In genomic region chr10:110209399-110209925, GRCh38 we compare ENCODE assay signal across 8 cellular contexts. TPM values are rescaled to one million over a fixed set of nuclear protein-coding genes. Genes with fewer than 3 reads are reported as not detected.
DNase-seq lines count a peak whose midpoint lies in the region; ATAC-seq, FAIRE-seq and TF ChIP-seq lines count a peak whose summit lies in the region.

No MANE protein-coding gene starts in this region.

- peak overlapping the region; percentile 78 for H2AFZ ChIP-seq in K562 (ENCODE audit: low read depth, low read length)

- TF ChIP-seq EP300 in K562 (IDR thresholded peaks at IDR 0.05; ENCODE audit: low read length), result no peak

- TF ChIP-seq CTCF in K562 (IDR thresholded peaks at IDR 0.05 in 2 of 3, conservative IDR thresholded peaks at IDR 0.05 in 1 of 3; ENCODE audit: insufficient read depth in 2 of 3, low read depth in 1 of 3, low read length in 3 of 3), result no peak
- no peak for TF ChIP-seq CTCF in retinal pigment epithelial cell (conservative IDR thresholded peaks at IDR 0.05; ENCODE audit: low read depth, low read length)

- no peaks in the 10 kb centered on the region for H3K9me1 ChIP-seq in K562 (ENCODE audit: control insufficient read depth, insufficient read depth, low read length)

- TF ChIP-seq POLR2A in K562 (conservative IDR thresholded peaks at IDR 0.05), result no peak

- POLR2A ChIA-PET in K562 (lab: Yijun Ruan, JAX), result interaction anchor here (0.5 to 4.4 kb wide), 6 partner anchors 11 to 95 kb away, joined by 3 to 61 read pairs (median 4); no protein-coding TSS in a partner anchor

- peak in 11 of 14 donors; percentile 59 to 84 (median 74) for DNase-seq in C1 segment of cervical spinal cord (lab: John Stamatoyannopoulos, UW)
- peak; percentile 46 for DNase-seq in HPDE6-E6E7 (ENCODE audit: extremely low spot score)
- DNase-seq in SW480 (ENCODE audit: low spot score), result peak; percentile 77
- peak in 3 of 4 experiments; percentile 13 to 59 (median 26) for DNase-seq in K562 (ENCODE audit: extremely low read depth in 1 of 4, low spot score in 3 of 4)
- DNase-seq in iPS DF 6.9 (ENCODE audit: low read depth, low spot score), result no peak
- no peak for DNase-seq in retinal pigment epithelial cell (ENCODE audit: low read depth)
- DNase-seq in HT-29 (ENCODE audit: low spot score), result no peak

- no peaks in the 10 kb centered on the region for H3K27me3 ChIP-seq in K562 (ENCODE audit: control insufficient read depth in 2 of 2, insufficient read depth in 2 of 2, low read length in 2 of 2)
- peaks cover 16% of the 10 kb centered on the region for H3K27me3 ChIP-seq in iPS DF 6.9 (ENCODE audit: control insufficient read depth, insufficient read depth, low read length)

- H3K27ac ChIP-seq in K562 (ENCODE audit: extremely low read depth, low read depth, low read length) (peak overlapping the region; percentile 87), iPS DF 6.9 (ENCODE audit: low read length) (no peak overlapping the region)

- TSS peak; percentile 61 for BruUV-seq in K562 (replicated peaks; lab: Mats Ljungman, UMichigan)

- in situ Hi-C loops in K562 (cut with MboI), result no loop called here

- peaks cover 56% of the 10 kb centered on the region for H3K79me2 ChIP-seq in K562 (ENCODE audit: control insufficient read depth, insufficient read depth, low read length)

- peak; percentile 1; the same call in 1 of the 3 replicates for ATAC-seq in K562
- ATAC-seq in HG03342 (IDR thresholded peaks at IDR 0.05; ENCODE audit: unreplicated experiment), result no peak

- H3K4me1 ChIP-seq in K562 (replicated peaks in 1 of 2; ENCODE audit: control insufficient read depth in 2 of 2, insufficient read depth in 2 of 2, low read length in 2 of 2) (peaks cover 25 to 35% of the 10 kb centered on the region in 2 experiments; a peak in 4 of 5 replicates), iPS DF 6.9 (ENCODE audit: control insufficient read depth, insufficient read depth, low read length) (peaks cover 4% of the 10 kb centered on the region; the same call in 1 of the 2 replicates)

- peak overlapping the region; percentile 73 to 92 for H3K9ac ChIP-seq in K562 (ENCODE audit: insufficient read depth in 1 of 2, low read depth in 2 of 2, low read length in 2 of 2)

- TF ChIP-seq RAD21 in K562 (CRISPR knock-in tag; conservative IDR thresholded peaks at IDR 0.05 in 1 of 2, IDR thresholded peaks at IDR 0.05 in 1 of 2), result no peak

- H3K4me3 ChIP-seq in K562, result peak overlapping the region; percentile 59
- peak overlapping the region; percentile 95; the same call in 1 of the 2 replicates for H3K4me3 ChIP-seq in iPS DF 6.9 (ENCODE audit: low read length)
- H3K4me3 ChIP-seq in retinal pigment epithelial cell (ENCODE audit: low read length), result peak overlapping the region; percentile 64

- no peaks in the 10 kb centered on the region for H3K9me3 ChIP-seq in K562 (replicated peaks; ENCODE audit: control insufficient read depth, insufficient read depth, low read depth, low read length)
- no peaks in the 10 kb centered on the region for H3K9me3 ChIP-seq in iPS DF 6.9 (ENCODE audit: control insufficient read depth, insufficient read depth, low read length)

- H4K20me1 ChIP-seq in K562 (replicated peaks; ENCODE audit: control insufficient read depth, insufficient read depth, low read length), result no peaks in the 10 kb centered on the region

- CTCF ChIA-PET in K562 (lab: Yijun Ruan, JAX; ENCODE audit: low intra/inter-chr PET ratio), result no interaction called here

- no peaks in the 10 kb centered on the region for H3K36me3 ChIP-seq in K562 (ENCODE audit: control insufficient read depth, insufficient read depth, low read length)
- no peaks in the 10 kb centered on the region for H3K36me3 ChIP-seq in iPS DF 6.9 (ENCODE audit: control insufficient read depth, insufficient read depth, low read length)

- peak overlapping the region; percentile 98 for H3K4me2 ChIP-seq in K562 (ENCODE audit: insufficient read depth, low read length)

- WGBS in K562 (ENCODE audit: insufficient coverage, low coverage, missing lambda C conversion rate), result 1% methylated on average over 21 of the region's 24 CpGs
- WGBS in iPS DF 6.9 (ENCODE audit: insufficient coverage, insufficient read length), result no CpG with 5 or more reads among the region's 24 CpGs

- intact Hi-C loops in K562 (cut with micrococcal nuclease), result loop anchor here (1.0 to 10.0 kb wide), 4 partner anchors 17 to 205 kb away; partner anchors contain the start of gene ADD3

- FAIRE-seq in K562 (lab: Jason Lieb, UNC), result no peak

TF ChIP-seq in K562, 482 proteins besides CTCF, POLR2A, EP300 and RAD21 (continues in another document):
- TF ChIP-seq BRD4 (IDR thresholded peaks at IDR 0.05) (no peak), TCF15 (CRISPR knock-in tag; IDR thresholded peaks at IDR 0.05) (no peak), POLR2AphosphoS5 (IDR thresholded peaks at IDR 0.05; ENCODE audit: control insufficient read depth, insufficient read depth, low read depth, low read length) (no peak), ZNF77 (CRISPR knock-in tag; IDR thresholded peaks at IDR 0.05) (no peak), ETV6 (IDR thresholded peaks at IDR 0.05; ENCODE audit: borderline replicate concordance in 1 of 2, low read depth in 2 of 2, low read length in 1 of 2) (no peak), ETV6 (CRISPR knock-in tag; IDR thresholded peaks at IDR 0.05; ENCODE audit: borderline replicate concordance) (no peak), GTF2B (IDR thresholded peaks at IDR 0.05; ENCODE audit: extremely low read depth, insufficient read length) (no peak), DPF2 (IDR thresholded peaks at IDR 0.05) (peak; percentile 33; the same call in 1 of the 2 replicates), ZNF263 (CRISPR knock-in tag; IDR thresholded peaks at IDR 0.05; ENCODE audit: borderline replicate concordance) (peak; percentile 33; the same call in 1 of the 2 replicates), CUX1 (CRISPR knock-in tag; IDR thresholded peaks at IDR 0.05) (no peak)

RNA-seq across cellular contexts. Expression of gene MXI1, which starts 2.1 kb away (rescaled TPM):
- 6.0 and 16.1 TPM in 2 replicates for total RNA-seq in K562 (2011; cell fraction: chromatin; rRNA removed; ENCODE audit: low replicate concordance)
- 4.0 and 5.7 TPM in 2 replicates for total RNA-seq in K562 (2011; cell fraction: nucleolus; rRNA removed)
- 9.7 and 17.9 TPM in 2 replicates for total RNA-seq in K562 (2011; cell fraction: nucleoplasm; rRNA removed)
- total RNA-seq in K562 (2014; rRNA removed) (14.3 and 18.2 TPM in 2 replicates), K562 (2014; rRNA removed; fragmentation: Illumina TruSeq; extraction: Trizol) (14.8 and 21.2 TPM in 2 replicates), K562 (2015; rRNA removed; fragmentation: Illumina TruSeq; extraction: Trizol) (8.0 and 9.1 TPM in 2 replicates), K562 (2021) (16.4 and 17.8 TPM in 2 replicates)
- polyA plus RNA-seq in K562 (2011; rRNA removed) (23.7 and 24.4 TPM in 2 replicates), K562 (2014; fragmentation: Illumina TruSeq; extraction: Trizol) (13.7 and 17.6 TPM in 2 replicates), K562 (2014; fragmentation: Nextera tagmentation; extraction: Ambion mirVana) (10 to 100 TPM; 11.4 to 15.8 TPM), K562 (2014; rRNA removed) (12.9 and 13.4 TPM in 2 replicates)
- 10.5 and 13.2 TPM in 2 replicates for polyA plus RNA-seq in K562 (2011; cell fraction: cytosol; rRNA removed)
- 18.3 and 28.9 TPM in 2 replicates for polyA plus RNA-seq in K562 (2011; cell fraction: nucleus; rRNA removed)
- 12.3 and 13.1 TPM in 2 replicates for polyA plus RNA-seq in K562 (2012)
- polyA minus RNA-seq in K562 (2011; rRNA and poly(A)+ RNA removed), result 27.0 and 27.3 TPM in 2 replicates
- polyA minus RNA-seq in K562 (2011; cell fraction: cytosol; rRNA and poly(A)+ RNA removed), result 17.8 and 21.1 TPM in 2 replicates
- 5.9 and 12.3 TPM in 2 replicates for polyA minus RNA-seq in K562 (2011; cell fraction: nucleus; rRNA and poly(A)+ RNA removed)
- 18.1 and 19.8 TPM in 2 replicates for total RNA-seq in HT-29 (2014; rRNA removed; shearing (Covaris generic))

Comparison
In these comparisons a context has a peak if more than half of its experiments do, and no peak if none do; other contexts are left out.
1. DNase-seq: peak in C1 segment of cervical spinal cord (11 of 14), HPDE6-E6E7 (single experiment), SW480 (single experiment) and K562 (3 of 4); none in iPS DF 6.9 (single experiment), retinal pigment epithelial cell (single experiment) and HT-29 (single experiment).
2. Peak in every context shown above with its lines, with median percentiles within 50 percentile points of each other: H3K4me3 ChIP-seq.